Comparison of ENCODE assay signal across 8 cellular contexts in genomic region chr6:33313709-33314514, GRCh38. TPM values are rescaled to one million over a fixed set of nuclear protein-coding genes. Genes with fewer than 3 reads are reported as not detected.
DNase-seq lines count a peak whose midpoint lies in the region; ATAC-seq, FAIRE-seq and TF ChIP-seq lines count a peak whose summit lies in the region.

TSS of gene TAPBP (minus strand) at chr6:33314078. CDS start at chr6:33314041, 37 bp downstream.

- no peak for FAIRE-seq in HepG2 (lab: Jason Lieb, UNC)

- TF ChIP-seq CTCF in HFFc6 (IDR thresholded peaks at IDR 0.05) = no peak
- no peak for TF ChIP-seq CTCF in HepG2 (CRISPR knock-in tag; IDR thresholded peaks at IDR 0.05)

- peak within 1 kb of the TSS; percentile 83 for H3K27ac ChIP-seq in HepG2 (ENCODE audit: extremely low read length, insufficient read depth, low read length)

- peak in 1 of 2 experiments; percentile 81; a peak in 2 of 4 replicates for TF ChIP-seq POLR2A in HepG2 (IDR thresholded peaks at IDR 0.05; ENCODE audit: insufficient read depth in 1 of 2, low read depth in 2 of 2, low read length in 2 of 2)

- peaks cover 21% of the 10 kb centered on the region for H3K36me3 Mint-ChIP-seq in HFFc6 (ENCODE audit: low read depth)

- H3K4me3 ChIP-seq in HepG2 (replicated peaks in 1 of 3; ENCODE audit: insufficient read depth in 1 of 3, low read depth in 2 of 3, low read length in 3 of 3) = peak within 1 kb of the TSS; percentile 92 to 98 (median 98)

- CTCF ChIA-PET in HepG2 (lab: Yijun Ruan, JAX; ENCODE audit: low intra/inter-chr PET ratio, low total read pairs) = no interaction called here

- in situ Hi-C loops in HepG2 (cut with HindIII; ENCODE audit: extremely low pct_ligation_motif_present, low pct_unique_long_range_greater_than_20kb) = no loop called here

- peak within 1 kb of the TSS; percentile 94 for H3K4me2 ChIP-seq in HepG2 (ENCODE audit: low read depth, low read length)

- TSS peak; percentile 49 for BruUV-seq in HepG2 (replicated peaks; lab: Mats Ljungman, UMichigan)

- ATAC-seq in HepG2 = peak; percentile 33

- H3K79me2 ChIP-seq in HepG2 (ENCODE audit: insufficient read depth, low read length) = peaks cover 20% of the 10 kb centered on the region

- H2AFZ ChIP-seq in HepG2 (ENCODE audit: low read length) = peak within 1 kb of the TSS; percentile 38

- POLR2A ChIA-PET in HepG2 (lab: Yijun Ruan, JAX) = interaction anchor here (0.8 to 2.7 kb wide), 9 partner anchors 12 to 342 kb away, joined by 3 to 40 read pairs (median 10); partner anchors contain the start of genes CUTA, PFDN6, PHF1 and RGL2

- H3K4me1 Mint-ChIP-seq in HFFc6 (ENCODE audit: low read depth) = peaks cover 43% of the 10 kb centered on the region

- under 1% methylated on average over 45 of the region's 47 CpGs for WGBS in HepG2 (ENCODE audit: low lambda C conversion rate)

- no peak for TF ChIP-seq RAD21 in HepG2 (CRISPR knock-in tag; IDR thresholded peaks at IDR 0.05)

- intact Hi-C loops in HepG2 (cut with micrococcal nuclease; ENCODE audit: unreplicated experiment) = loop anchor here (5.0 kb wide), 1 partner anchor 42 kb away; the partner anchor contains the start of genes RPS18 and VPS52

- no peak for TF ChIP-seq EP300 in HepG2 (IDR thresholded peaks at IDR 0.05; ENCODE audit: low read depth in 2 of 2, low read length in 2 of 2)
- no peak for TF ChIP-seq EP300 in HepG2 (CRISPR knock-in tag; IDR thresholded peaks at IDR 0.05; ENCODE audit: borderline replicate concordance)

- peaks cover 5% of the 10 kb centered on the region for H3K27me3 Mint-ChIP-seq in HFFc6 (ENCODE audit: insufficient read depth)

- peaks cover under 1 to 7% of the 10 kb centered on the region in 2 experiments for H3K36me3 ChIP-seq in HepG2 (replicated peaks in 1 of 2; ENCODE audit: control insufficient read depth in 1 of 2, insufficient read depth in 2 of 2, low read length in 2 of 2)

- H3K27me3 ChIP-seq in HepG2 (ENCODE audit: control insufficient read depth in 1 of 2, insufficient read depth in 2 of 2, low read length in 2 of 2) = no peaks in the 10 kb centered on the region; a peak in 1 of 5 replicates

- H3K9me3 Mint-ChIP-seq in HFFc6 = no peaks in the 10 kb centered on the region

- peaks cover 3% of the 10 kb centered on the region; the same call in 1 of the 2 replicates for H4K20me1 ChIP-seq in HepG2 (ENCODE audit: insufficient read depth, low read length)

- peak within 1 kb of the TSS; percentile 98 for H3K4me3 Mint-ChIP-seq in HFFc6

- peak within 1 kb of the TSS; percentile 92 for H3K9ac ChIP-seq in HepG2 (ENCODE audit: insufficient read depth, low read depth, low read length)

- peaks cover 32% of the 10 kb centered on the region for H3K4me1 ChIP-seq in HepG2 (ENCODE audit: insufficient read depth, low read length)

- peak within 1 kb of the TSS; percentile 98 for H3K27ac Mint-ChIP-seq in HFFc6

- DNase-seq in GM04504 (ENCODE audit: low read depth) = peak; percentile 30
- DNase-seq in HFFc6 = peak; percentile 57
- peak; percentile 39 for DNase-seq in NCI-H345 (lab: John Stamatoyannopoulos, UW)
- peak; percentile 67 to 87 for DNase-seq in activated CD4-positive, alpha-beta T cell treated with anti-CD3 and anti-CD28 coated beads, Interleukin-2, amount 50 U/mL, for 24 hours (ENCODE audit: low read depth in 1 of 2, low spot score in 1 of 2)
- DNase-seq in dermis microvascular lymphatic vessel endothelial cell (ENCODE audit: low read depth in 2 of 2) = peak; percentile 49 to 78
- DNase-seq in HepG2 (ENCODE audit: low spot score) = peak; percentile 55
- DNase-seq in stimulated activated CD4-positive, alpha-beta T cell treated with anti-CD3 and anti-CD28 coated beads, Interleukin-2, amount 100 ng/mL, for 4 hours (ENCODE audit: low read depth) = peak; percentile 82
- DNase-seq in NCI-H1694 treated with DMSO at 0.1 percent for 48 hours (lab: John Stamatoyannopoulos, UW) = no peak

- no peaks in the 10 kb centered on the region for H3K9me3 ChIP-seq in HepG2 (ENCODE audit: low read length)

TF ChIP-seq in HepG2, 621 proteins besides CTCF, POLR2A, EP300 and RAD21 (continues in another document):
- TF ChIP-seq ELF1 (CRISPR knock-in tag; IDR thresholded peaks at IDR 0.05) (peak; percentile 44; the same call in 1 of the 2 replicates), ZNF607 (CRISPR knock-in tag; IDR thresholded peaks at IDR 0.05; ENCODE audit: borderline replicate concordance) (no peak; the same call in 1 of the 2 replicates), ZNF790 (CRISPR knock-in tag; IDR thresholded peaks at IDR 0.05; ENCODE audit: borderline replicate concordance) (0 out of 2 replicates have a peak, but pooled peaks have one; percentile 60), NFRKB (IDR thresholded peaks at IDR 0.05) (no peak), ZNF414 (CRISPR knock-in tag; IDR thresholded peaks at IDR 0.05) (0 out of 2 replicates have a peak, but pooled peaks have one; percentile 34), NR2F1 (CRISPR knock-in tag; IDR thresholded peaks at IDR 0.05) (peak in 1 of 2 experiments; percentile 34; a peak in 1 of 4 replicates), HMG20B (CRISPR knock-in tag; conservative IDR thresholded peaks at IDR 0.05) (peak; percentile 42; the same call in 1 of the 2 replicates), MAX (IDR thresholded peaks at IDR 0.05) (no peak), ZBTB4 (CRISPR knock-in tag; IDR thresholded peaks at IDR 0.05; ENCODE audit: borderline replicate concordance) (0 out of 2 replicates have a peak, but pooled peaks have one; percentile 29), ZNF17 (CRISPR knock-in tag; IDR thresholded peaks at IDR 0.05) (no peak), HOXD1 (CRISPR knock-in tag; IDR thresholded peaks at IDR 0.05) (no peak)

RNA-seq across cellular contexts. Expression of gene TAPBP, which starts in this region (rescaled TPM):
- 100 to 1,000 TPM in 5 of 6 experiments, 10 to 100 TPM in 1; 88.7 to 118 (median 104) TPM for total RNA-seq in HFFc6 (2021; fragmentation: NEBNext Ultra II Directional; extraction: Animal tissue kit (Norgen Biotek cat#: 25700))
- 47.5 and 102 TPM in 2 replicates for total RNA-seq in dermis microvascular lymphatic vessel endothelial cell
- total RNA-seq in HepG2 (2016; rRNA removed; fragmentation: Illumina TruSeq; extraction: Trizol) = 16.4 and 32.3 TPM in 2 replicates
- 3.4 and 4.1 TPM in 2 replicates for total RNA-seq in HepG2 (2016; cell fraction: cytosol; rRNA removed; fragmentation: Illumina TruSeq; extraction: Trizol; ENCODE audit: low read depth)
- total RNA-seq in HepG2 (2016; cell fraction: insoluble cytoplasmic fraction; rRNA removed; fragmentation: Illumina TruSeq; extraction: Trizol) = 13.6 and 35.0 TPM in 2 replicates
- total RNA-seq in HepG2 (2016; cell fraction: membrane; rRNA removed; fragmentation: Illumina TruSeq; extraction: Trizol) = 11.4 and 11.8 TPM in 2 replicates
- 44.6 and 52.1 TPM in 2 replicates for total RNA-seq in HepG2 (2016; cell fraction: nucleus; rRNA removed; fragmentation: Illumina TruSeq; extraction: Trizol)
- 27.4 and 34.1 TPM in 2 replicates for polyA plus RNA-seq in HepG2 (2011; rRNA removed)
- 14.8 and 18.3 TPM in 2 replicates for polyA plus RNA-seq in HepG2 (2011; cell fraction: cytosol; rRNA removed)
- 62.2 and 64.2 TPM in 2 replicates for polyA plus RNA-seq in HepG2 (2011; cell fraction: nucleus; rRNA removed)
- 21.4 and 27.7 TPM in 2 replicates for polyA plus RNA-seq in HepG2 (2012)
- polyA plus RNA-seq in HepG2 (2016; cell fraction: cytosol; fragmentation: Illumina TruSeq; extraction: Trizol; ENCODE audit: low read depth) = 3.1 and 3.4 TPM in 2 replicates
- 15.2 and 22.3 TPM in 2 replicates for polyA plus RNA-seq in HepG2 (2016; cell fraction: insoluble cytoplasmic fraction; fragmentation: Illumina TruSeq; extraction: Trizol; ENCODE audit: low read depth)
- 9.3 and 9.6 TPM in 2 replicates for polyA plus RNA-seq in HepG2 (2016; cell fraction: membrane; fragmentation: Illumina TruSeq; extraction: Trizol; ENCODE audit: low read depth)
- 88.3 and 92.5 TPM in 2 replicates for polyA plus RNA-seq in HepG2 (2016; cell fraction: nucleus; fragmentation: Illumina TruSeq; extraction: Trizol; ENCODE audit: insufficient read depth, low read depth)
- 44.2 and 51.1 TPM in 2 replicates for polyA minus RNA-seq in HepG2 (2011; rRNA and poly(A)+ RNA removed; ENCODE audit: low replicate concordance)
- 23.7 and 33.9 TPM in 2 replicates for polyA minus RNA-seq in HepG2 (2011; cell fraction: cytosol; rRNA and poly(A)+ RNA removed)
- polyA minus RNA-seq in HepG2 (2011; cell fraction: nucleus; rRNA and poly(A)+ RNA removed) = 18.7 and 22.5 TPM in 2 replicates
